In the genomic region with DNA sequence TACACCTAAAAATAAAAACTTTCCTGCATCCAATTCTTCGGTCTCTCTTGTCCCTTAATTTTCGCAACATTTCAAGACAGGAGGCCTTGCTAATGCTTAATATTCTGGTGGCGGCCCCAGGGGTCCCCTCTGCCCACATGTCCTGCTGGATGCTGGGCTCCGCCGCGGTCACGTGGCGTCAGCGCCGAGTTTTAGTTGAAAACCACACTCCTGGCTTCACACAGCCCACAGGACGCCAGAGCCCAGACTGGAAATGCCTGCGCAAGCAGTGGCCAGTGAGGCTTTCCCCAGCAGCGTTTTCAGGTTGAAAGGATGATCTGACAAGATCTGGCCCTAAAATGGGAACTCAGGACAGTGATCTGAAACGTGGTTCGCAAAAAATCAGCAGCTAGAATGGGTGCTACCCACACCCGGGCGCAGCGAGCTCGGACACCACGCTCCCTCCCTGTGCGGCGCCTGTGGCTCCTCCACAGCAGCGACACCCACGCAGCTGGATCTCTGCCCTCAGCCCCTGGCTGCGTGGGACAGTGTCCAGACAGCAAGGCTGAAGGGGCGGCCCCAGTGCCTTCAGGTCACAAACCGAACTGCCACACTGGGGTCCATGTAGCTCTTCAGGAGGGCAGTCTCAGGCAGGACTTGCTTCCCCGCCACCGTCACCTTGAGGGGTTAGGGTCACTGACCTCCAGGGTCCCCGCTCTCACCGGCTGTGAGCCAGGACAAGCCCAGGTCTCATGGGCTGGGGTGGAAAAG, we compare ENCODE assay signal across 40 cellular contexts. TPM values are rescaled to one million over a fixed set of nuclear protein-coding genes. Genes with fewer than 3 reads are reported as not detected.
"Had no signal": no experiment of that assay in that cellular context is flagged by ENCODE, and none has a peak within 500 bp of the region (broad histone marks: within the 10 kb centered on the region; RNA-seq: fewer than 3 reads in every experiment).

No MANE protein-coding gene starts in this region.

- H3K9me3 ChIP-seq: ovary had no signal

- H3K27me3 Mint-ChIP-seq: activated naive CD8-positive, alpha-beta T cell treated with anti-CD3 and anti-CD28 coated beads, Interleukin-2, amount 10 ng/mL, durations not matched to agents 7 days and 5 days; effector memory CD8-positive, alpha-beta T cell; naive B cell; progenitor cell of endocrine pancreas; stimulated activated memory B cell treated with anti-CD40 and anti-IgM and Interleukin-4, amounts not matched to agents 10 μg/mL and 1 μg/mL and 100 μg/mL, for 72 hours had no signal

- H3K27me3 ChIP-seq: brain microvascular endothelial cell, gastroesophageal sphincter, ovary, transverse colon had no signal

- ATAC-seq: activated CD4-positive, CD25-positive, alpha-beta regulatory T cell treated with anti-CD3 and anti-CD28 coated beads, Interleukin-2, amount 50 U/mL, for 24 hours; effector memory CD8-positive, alpha-beta T cell; gastroesophageal sphincter; left colon; sciatic nerve; stimulated activated memory B cell treated with anti-CD40 and anti-IgM and Interleukin-4, amounts not matched to agents 10 μg/mL and 1 μg/mL and 100 μg/mL, for 72 hours had no signal

- FAIRE-seq: astrocyte, endothelial cell of umbilical vein, keratinocyte, TTC549, urothelium cell line had no signal

- H3K27ac ChIP-seq: brain microvascular endothelial cell, coronary artery, gastroesophageal sphincter, ovary, skin epidermis, transverse colon, WERI-Rb-1 had no signal

- H3K4me1 Mint-ChIP-seq: mesothelial cell of epicardium, nephron progenitor cell had no signal

- H3K4me1 ChIP-seq: gastroesophageal sphincter, transverse colon had no signal

- H3K36me3 ChIP-seq: ovary had no signal

- DNase-seq: activated CD4-positive, alpha-beta T cell treated with anti-CD3 and anti-CD28 coated beads for 48 hours; activated CD4-positive, alpha-beta T cell treated with anti-CD3 and anti-CD28 coated beads, Interleukin-2, amount 50 U/mL, for 48 hours; activated naive CD4-positive, alpha-beta T cell treated with anti-CD3 and anti-CD28 coated beads for 36 hours; activated naive CD8-positive, alpha-beta T cell treated with anti-CD3 and anti-CD28 coated beads, Interleukin-2, amount 10 ng/mL, durations not matched to agents 7 days and 5 days; amniotic stem cell; brain microvascular endothelial cell; effector memory CD8-positive, alpha-beta T cell; hippocampal formation; left colon; naive B cell; nephron progenitor cell; ovary; stimulated activated CD4-positive, alpha-beta T cell treated with anti-CD3 and anti-CD28 coated beads, Interleukin-4, amount 100 ng/mL, for 24 hours; T-helper 9 cell; transverse colon; WERI-Rb-1 had no signal

- H3K4me3 ChIP-seq: coronary artery, gastroesophageal sphincter, ovary, skin epidermis, transverse colon had no signal

- H3K27ac Mint-ChIP-seq: activated naive CD4-positive, alpha-beta T cell treated with anti-CD3 and anti-CD28 coated beads for 36 hours; activated naive CD8-positive, alpha-beta T cell treated with anti-CD3 and anti-CD28 coated beads, Interleukin-2, amount 10 ng/mL, durations not matched to agents 7 days and 5 days; activated T-helper 2 cell treated with anti-CD3 and anti-CD28 coated beads, Interferon-gamma antibody, Interleukin-2, Interleukin-4, amounts not matched to agents 10 μg/mL and 5 μg/mL and 100 μg/mL, durations not matched to agents 14 hours and 24 hours and 36 hours; mesothelial cell of epicardium; naive B cell; nephron progenitor cell; progenitor cell of endocrine pancreas; T-helper 1 cell treated with Interleukin-12 subunit alpha and Interleukin-12 subunit beta and Interleukin-4 antibody, amounts not matched to agents 30 μg/mL and 1 μg/mL, for 36 hours had no signal

- H3K4me3 Mint-ChIP-seq: activated naive CD4-positive, alpha-beta T cell treated with anti-CD3 and anti-CD28 coated beads for 36 hours; activated naive CD8-positive, alpha-beta T cell treated with anti-CD3 and anti-CD28 coated beads, Interleukin-2, amount 10 ng/mL, durations not matched to agents 7 days and 5 days; effector memory CD8-positive, alpha-beta T cell; mesothelial cell of epicardium; nephron progenitor cell; stimulated activated memory B cell treated with anti-CD40 and anti-IgM and Interleukin-4, amounts not matched to agents 10 μg/mL and 1 μg/mL and 100 μg/mL, for 72 hours; T-helper 1 cell treated with Interleukin-12 subunit alpha and Interleukin-12 subunit beta and Interleukin-4 antibody, amounts not matched to agents 30 μg/mL and 1 μg/mL, for 36 hours had no signal

RNA-seq across cellular contexts. Expression of gene STRA8, which starts 51.5 kb away (rescaled TPM):
- total RNA-seq: activated CD8-positive, alpha-beta memory T cell treated with anti-CD3 and anti-CD28 coated beads for 36 hours; activated naive CD4-positive, alpha-beta T cell treated with anti-CD3 and anti-CD28 coated beads for 36 hours; activated naive CD8-positive, alpha-beta T cell treated with anti-CD3 and anti-CD28 coated beads, Interleukin-2, amount 10 ng/mL, durations not matched to agents 7 days and 5 days; activated T-helper 2 cell treated with anti-CD3 and anti-CD28 coated beads, Interferon-gamma antibody, Interleukin-2, Interleukin-4, amounts not matched to agents 10 μg/mL and 5 μg/mL and 100 μg/mL, durations not matched to agents 14 hours and 24 hours and 36 hours; astrocyte; cardiac septum; cerebellum; endothelial cell of umbilical vein; fibroblast of lung; fibroblast of villous mesenchyme; gastroesophageal sphincter; left colon; mesothelial cell of epicardium; ovary; progenitor cell of endocrine pancreas; renal cortical epithelial cell; sciatic nerve; temporal lobe; transverse colon had no signal
- polyA plus RNA-seq: endothelial cell of umbilical vein, esophagus, fibroblast of lung, keratinocyte, liver, ovary had no signal
